In the genomic region with DNA sequence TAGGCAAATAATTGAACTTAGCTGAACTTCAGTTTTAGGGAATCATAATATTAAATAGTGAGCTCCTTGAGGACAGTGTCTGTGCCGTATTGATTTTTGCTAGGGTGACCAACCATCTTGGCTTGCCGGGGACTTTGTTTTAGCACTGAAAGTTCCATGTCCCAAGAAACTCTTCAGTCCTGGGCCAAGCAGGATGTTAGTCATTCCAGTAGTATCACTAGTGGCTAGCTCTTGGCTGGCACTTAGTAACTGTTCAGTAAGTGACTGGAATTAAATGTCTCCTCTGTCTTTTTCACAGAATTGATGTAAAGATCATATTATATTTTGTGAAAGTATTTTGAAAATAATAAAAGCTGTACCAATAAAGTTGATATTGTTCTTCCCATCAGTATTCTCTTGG, we compare ENCODE assay signal across 11 cellular contexts. TPM values are rescaled to one million over a fixed set of nuclear protein-coding genes. Genes with fewer than 3 reads are reported as not detected.
DNase-seq lines count a peak whose midpoint lies in the region; ATAC-seq and TF ChIP-seq lines count a peak whose summit lies in the region.
"Had no signal": no experiment of that assay in that cellular context is flagged by ENCODE, and none has a peak within 500 bp of the region (broad histone marks: within the 10 kb centered on the region; RNA-seq: fewer than 3 reads in every experiment).

No MANE protein-coding gene starts in this region.

- H3K9me3 ChIP-seq in OCI-LY7 (ENCODE audit: low read length) (no peaks in the 10 kb centered on the region), body of pancreas (no peaks in the 10 kb centered on the region)

- no peak overlapping the region for H3K4me2 ChIP-seq in OCI-LY7 (ENCODE audit: low read length)

- H2AFZ ChIP-seq in OCI-LY7 (ENCODE audit: low read length) = no peak overlapping the region
- H2AFZ ChIP-seq: parathyroid adenoma had no signal

- 98 to 100% methylated on average over 2 of the region's 2 CpGs for WGBS in body of pancreas, 2 donors

- no peaks in the 10 kb centered on the region for H3K4me1 ChIP-seq in OCI-LY7 (ENCODE audit: insufficient read depth, low read length, poor library complexity, severe bottlenecking)
- H3K4me1 ChIP-seq in body of pancreas = no peaks in the 10 kb centered on the region

- peaks cover 3 to 26% (median 12%) of the 10 kb centered on the region in 4 donors for H3K4me1 Mint-ChIP-seq in naive thymus-derived CD8-positive, alpha-beta T cell

- H3K27ac ChIP-seq in OCI-LY7 (ENCODE audit: low read depth, low read length, poor library complexity, severe bottlenecking) (no peak overlapping the region), body of pancreas (no peak overlapping the region)
- H3K27ac ChIP-seq: HL-60, parathyroid adenoma had no signal

- no TSS peak for BruUV-seq in OCI-LY7 (replicated peaks; lab: Mats Ljungman, UMichigan)

- TF ChIP-seq CTCF in GM20000 (IDR thresholded peaks at IDR 0.05; ENCODE audit: extremely low read depth, missing control alignments) (no peak), OCI-LY7 (conservative IDR thresholded peaks at IDR 0.05; ENCODE audit: low read length) (no peak), body of pancreas (IDR thresholded peaks at IDR 0.05) (no peak)

- H3K27me3 Mint-ChIP-seq in naive thymus-derived CD8-positive, alpha-beta T cell = no peaks in the 10 kb centered on the region

- POLR2A ChIA-PET in OCI-LY7 (lab: Charles Lee) = interaction anchor here (2.2 kb wide), 1 partner anchor 14 kb away, joined by 7 read pairs; no protein-coding TSS in a partner anchor
- POLR2A ChIA-PET in naive thymus-derived CD8-positive, alpha-beta T cell (lab: Charles Lee) = no interaction called here

- H3K4me3 Mint-ChIP-seq in naive thymus-derived CD8-positive, alpha-beta T cell = no peak overlapping the region

- peaks cover 14 to 64% (median 53%) of the 10 kb centered on the region in 3 donors for H3K36me3 Mint-ChIP-seq in naive thymus-derived CD8-positive, alpha-beta T cell

- DNase-seq in EH (ENCODE audit: low read depth) = peak; percentile 63
- DNase-seq in GM20000 (ENCODE audit: low spot score) = peak; percentile 4
- peak; percentile 30 for DNase-seq in fibroblast of peridontal ligament (ENCODE audit: extremely low read depth)
- no peak for DNase-seq in OCI-LY7 (ENCODE audit: low spot score)
- no peak for DNase-seq in naive thymus-derived CD8-positive, alpha-beta T cell
- DNase-seq in body of pancreas = no peak
- DNase-seq in NAMALWA (ENCODE audit: low spot score) = no peak
- DNase-seq: activated CD8-positive, alpha-beta memory T cell treated with anti-CD3 and anti-CD28 coated beads for 24 hours had no signal

- H3K27ac Mint-ChIP-seq in naive thymus-derived CD8-positive, alpha-beta T cell = no peak overlapping the region

- H3K79me2 ChIP-seq in OCI-LY7 (ENCODE audit: insufficient read depth, low read depth, low read length) = no peaks in the 10 kb centered on the region

- CTCF ChIA-PET in OCI-LY7 (lab: Charles Lee; ENCODE audit: unreplicated experiment) = interaction anchor here (0.6 kb wide), 1 partner anchor 992 kb away, joined by 3 read pairs; no protein-coding TSS in a partner anchor

- ATAC-seq in HG03520 (IDR thresholded peaks at IDR 0.05; ENCODE audit: unreplicated experiment) (peak; percentile 63), body of pancreas (no peak)
- no peak for ATAC-seq in naive thymus-derived CD8-positive, alpha-beta T cell

- peaks cover 7% of the 10 kb centered on the region for H4K20me1 ChIP-seq in OCI-LY7 (ENCODE audit: insufficient read depth, low read length)

- no peaks in the 10 kb centered on the region for H3K27me3 ChIP-seq in body of pancreas

- H3K4me3 ChIP-seq in OCI-LY7 (ENCODE audit: low read depth, low read length, poor library complexity, severe bottlenecking) = no peak overlapping the region
- no peak overlapping the region for H3K4me3 ChIP-seq in body of pancreas

- peaks cover 0 to 9% (median 0%) of the 10 kb centered on the region in 9 donors for H3K9me3 Mint-ChIP-seq in naive thymus-derived CD8-positive, alpha-beta T cell

- H3K36me3 ChIP-seq in OCI-LY7 (ENCODE audit: insufficient read depth, low read length) (peaks cover 16% of the 10 kb centered on the region; the same call in 1 of the 2 replicates), body of pancreas (replicated peaks in 1 of 2; ENCODE audit: insufficient read depth in 1 of 2, low read depth in 2 of 2) (no peaks in the 10 kb centered on the region)

- H3K9me2 ChIP-seq in OCI-LY7 (ENCODE audit: insufficient read depth, low read length) = no peaks in the 10 kb centered on the region

- intact Hi-C loops in OCI-LY7 (cut with micrococcal nuclease; ENCODE audit: unreplicated experiment) = no loop called here
- intact Hi-C loops in body of pancreas (cut with DNase I) = no loop called here

- no peak for TF ChIP-seq POLR2A in body of pancreas (IDR thresholded peaks at IDR 0.05)

RNA-seq across cellular contexts. Expression of gene RSRC1, which starts 42.3 kb away (rescaled TPM):
- total RNA-seq in OCI-LY7 (2014; rRNA removed; shearing (Covaris generic)) = 78.1 and 97.4 TPM in 2 replicates
- total RNA-seq in OCI-LY7 (2022) (76.3 and 77.7 TPM in 2 replicates), body of pancreas (10 to 100 TPM; 18.5 to 21.5 TPM)
- total RNA-seq in naive thymus-derived CD8-positive, alpha-beta T cell = 10 to 100 TPM; 32.6 to 36.9 TPM
- polyA plus RNA-seq in naive thymus-derived CD8-positive, alpha-beta T cell = 10 to 100 TPM; 30.2 to 38.3 (median 32.6) TPM

RNA-seq across cellular contexts. Expression of gene SHOX2, which starts 46.0 kb away (rescaled TPM):
- total RNA-seq in OCI-LY7 (2014; rRNA removed; shearing (Covaris generic)) = 0.33 and 0.57 TPM in 2 replicates
- total RNA-seq in OCI-LY7 (2022) = 1.2 and 1.9 TPM in 2 replicates
- not detected for total RNA-seq in naive thymus-derived CD8-positive, alpha-beta T cell
- polyA plus RNA-seq in naive thymus-derived CD8-positive, alpha-beta T cell = not detected
- total RNA-seq in body of pancreas = under 1 TPM in 1 of 2 donors, not detected in 1; 0.26 TPM

Comparison
In these comparisons a context has a peak if more than half of its experiments do, and no peak if none do; other contexts are left out.
1. DNase-seq: peak in EH (single experiment), GM20000 (single experiment) and fibroblast of peridontal ligament (single experiment); none in OCI-LY7 (single experiment), naive thymus-derived CD8-positive, alpha-beta T cell (0 of 10), body of pancreas (0 of 4) and NAMALWA (single experiment).